ENCODE assay signal across 9 cellular contexts in the genomic region with DNA sequence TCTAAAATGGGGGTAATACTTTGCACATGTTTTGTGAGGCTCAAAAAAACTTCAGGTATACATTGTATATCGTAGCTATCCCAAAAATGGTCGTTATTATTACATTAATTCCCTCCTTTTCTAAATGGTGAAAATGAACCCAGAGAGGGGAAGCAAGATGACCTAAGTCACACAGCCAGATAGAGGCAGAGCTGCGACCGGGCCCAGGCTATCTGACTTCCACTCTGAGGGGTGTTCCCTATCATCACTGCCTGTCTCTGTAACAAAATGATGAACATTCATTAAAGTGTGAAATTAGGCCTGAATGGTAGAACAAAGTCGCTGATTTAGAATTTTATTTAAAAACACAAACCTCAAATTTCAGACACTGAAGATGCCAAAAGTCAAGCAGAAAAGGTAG. TPM values are rescaled to one million over a fixed set of nuclear protein-coding genes. Genes with fewer than 3 reads are reported as not detected.
"Had no signal": no experiment of that assay in that cellular context is flagged by ENCODE, and none has a peak within 500 bp of the region (broad histone marks: within the 10 kb centered on the region; RNA-seq: fewer than 3 reads in every experiment).

No MANE protein-coding gene starts in this region.

- ATAC-seq: GM23338, HepG2 had no signal

- H3K27ac Mint-ChIP-seq: GM23338, H9, IgD-negative memory B cell had no signal

- H2AFZ ChIP-seq: GM23338 had no signal

- FAIRE-seq: H1, H54, HepG2 had no signal

- H3K4me1 Mint-ChIP-seq: IgD-negative memory B cell had no signal

- DNase-seq: H9, HCEC 1CT, KG1 had no signal

- H3K4me3 ChIP-seq: GM23338 had no signal

- H3K4me3 Mint-ChIP-seq: GM23338, H9, IgD-negative memory B cell had no signal

- H3K4me2 ChIP-seq: GM23338 had no signal

RNA-seq across cellular contexts. Expression of a gene that starts 29.1 kb away (rescaled TPM):
- total RNA-seq: HT-29 had no signal
- polyA plus RNA-seq: IgD-negative memory B cell had no signal
